ENCODE assay signal across 26 cellular contexts in genomic region chr5:122184676-122185255, GRCh38. TPM values are rescaled to one million over a fixed set of nuclear protein-coding genes. Genes with fewer than 3 reads are reported as not detected.
"Had no signal": no experiment of that assay in that cellular context is flagged by ENCODE, and none has a peak within 500 bp of the region (broad histone marks: within the 10 kb centered on the region; RNA-seq: fewer than 3 reads in every experiment).

No MANE protein-coding gene starts in this region.

- H3K36me3 Mint-ChIP-seq: mesothelial cell of epicardium; naive B cell; natural killer cell; neural progenitor cell; stimulated activated memory B cell treated with anti-CD40 and anti-IgM and Interleukin-4, amounts not matched to agents 10 μg/mL and 1 μg/mL and 100 μg/mL, for 72 hours; type B pancreatic cell had no signal

- H3K27ac Mint-ChIP-seq: mesothelial cell of epicardium; naive B cell; natural killer cell; nephron progenitor cell; neural progenitor cell; stimulated activated memory B cell treated with anti-CD40 and anti-IgM and Interleukin-4, amounts not matched to agents 10 μg/mL and 1 μg/mL and 100 μg/mL, for 72 hours; stimulated activated naive CD8-positive, alpha-beta T cell treated with anti-CD3 and anti-CD28 coated beads, Interleukin-15, amount 100 ng/mL, for 72 hours; type B pancreatic cell had no signal

- H3K79me2 ChIP-seq: parathyroid adenoma had no signal

- H3K27ac ChIP-seq: lower lobe of right lung, neural progenitor cell, neutrophil, parathyroid adenoma, psoas muscle, uterus had no signal

- DNase-seq: hypothalamus; islet precursor cell; lower lobe of right lung; mesendoderm; naive B cell; natural killer cell; nephron progenitor cell; occipital lobe; psoas muscle; small intestine; spleen; stimulated activated CD4-positive, alpha-beta T cell treated with anti-CD3 and anti-CD28 coated beads, Interleukin-4, amount 100 ng/mL, for 4 hours; stimulated activated CD8-positive, alpha-beta memory T cell treated with anti-CD3 and anti-CD28 coated beads, Interleukin-4, amount 100 ng/mL, for 48 hours; stimulated activated naive CD4-positive, alpha-beta T cell treated with Interleukin-2 at 50 U/mL for 16 hours; stimulated activated naive CD8-positive, alpha-beta T cell treated with anti-CD3 and anti-CD28 coated beads, Interleukin-15, amount 100 ng/mL, for 72 hours; substantia nigra; uterus had no signal

- H3K4me3 ChIP-seq: lower lobe of right lung, neural progenitor cell, psoas muscle, spleen, tibial nerve, uterus had no signal

- H3K27me3 ChIP-seq: neural progenitor cell, neutrophil, spleen, tibial nerve, uterus had no signal

- FAIRE-seq: small intestine had no signal

- H2AFZ ChIP-seq: neural progenitor cell, parathyroid adenoma had no signal

- H3K4me3 Mint-ChIP-seq: mesothelial cell of epicardium; naive B cell; natural killer cell; nephron progenitor cell; neural progenitor cell; stimulated activated memory B cell treated with anti-CD40 and anti-IgM and Interleukin-4, amounts not matched to agents 10 μg/mL and 1 μg/mL and 100 μg/mL, for 72 hours; stimulated activated naive CD8-positive, alpha-beta T cell treated with anti-CD3 and anti-CD28 coated beads, Interleukin-15, amount 100 ng/mL, for 72 hours; type B pancreatic cell had no signal

- H3K36me3 ChIP-seq: lower lobe of right lung, neural progenitor cell, neutrophil, spleen, tibial nerve, uterus had no signal

- H3K9me3 ChIP-seq: lower lobe of right lung, neutrophil, psoas muscle, spleen, tibial nerve, uterus had no signal

- H3K9me3 Mint-ChIP-seq: nephron progenitor cell; neural progenitor cell; stimulated activated memory B cell treated with anti-CD40 and anti-IgM and Interleukin-4, amounts not matched to agents 10 μg/mL and 1 μg/mL and 100 μg/mL, for 72 hours; stimulated activated naive CD8-positive, alpha-beta T cell treated with anti-CD3 and anti-CD28 coated beads, Interleukin-15, amount 100 ng/mL, for 72 hours had no signal

- H3K27me3 Mint-ChIP-seq: type B pancreatic cell had no signal

- H3K4me1 Mint-ChIP-seq: naive B cell; natural killer cell; stimulated activated memory B cell treated with anti-CD40 and anti-IgM and Interleukin-4, amounts not matched to agents 10 μg/mL and 1 μg/mL and 100 μg/mL, for 72 hours had no signal

- H3K4me1 ChIP-seq: neural progenitor cell, parathyroid adenoma had no signal

- H3K4me2 ChIP-seq: neural progenitor cell had no signal

- ATAC-seq: lower lobe of right lung; natural killer cell; psoas muscle; sciatic nerve; stimulated activated memory B cell treated with anti-CD40 and anti-IgM and Interleukin-4, amounts not matched to agents 10 μg/mL and 1 μg/mL and 100 μg/mL, for 72 hours; stimulated activated naive CD8-positive, alpha-beta T cell treated with anti-CD3 and anti-CD28 coated beads, Interleukin-15, amount 100 ng/mL, for 72 hours had no signal

- H3K9ac ChIP-seq: neural progenitor cell, parathyroid adenoma had no signal

RNA-seq across cellular contexts. Expression of gene ZNF474, which starts 55.4 kb away (rescaled TPM):
- total RNA-seq: osteocyte had no signal
